Comparison of ENCODE assay signal across 3 cellular contexts in the genomic region with DNA sequence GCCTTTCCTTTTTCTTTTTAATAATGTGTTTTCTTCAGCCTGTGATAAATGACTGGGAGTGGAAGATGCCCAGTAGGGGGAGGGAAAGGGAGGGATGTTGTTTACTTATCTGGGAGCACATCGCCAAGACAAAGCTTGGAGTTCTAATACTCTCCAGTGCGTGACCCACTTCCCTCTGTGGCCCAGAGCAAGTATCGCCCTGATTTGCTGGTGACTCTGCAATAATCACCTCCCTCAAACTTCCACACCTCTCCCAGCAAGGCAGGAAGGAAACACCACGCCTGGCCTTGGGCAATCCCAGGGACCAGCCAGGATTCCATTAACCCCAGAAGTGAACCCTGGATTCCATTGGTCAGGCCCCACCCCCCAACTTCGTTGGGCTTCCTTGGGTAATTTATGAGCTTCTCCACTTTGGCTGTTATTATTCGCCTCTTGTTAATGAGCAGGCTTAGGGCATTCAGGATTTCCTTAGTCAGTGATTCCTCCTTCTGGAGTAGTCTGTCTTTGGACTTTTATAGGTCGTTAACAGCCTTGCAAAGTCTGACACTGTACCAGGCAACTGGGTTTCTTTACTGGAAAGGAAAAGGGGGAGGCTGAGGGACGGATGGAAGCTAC.
TF ChIP-seq lines count a peak whose summit lies in the region.

No MANE protein-coding gene starts in this region.

TF ChIP-seq in liver, 16 proteins besides CTCF, POLR2A, EP300 and RAD21:
- TF ChIP-seq JUND (IDR thresholded peaks at IDR 0.05) (no peak), NR2F2 (IDR thresholded peaks at IDR 0.05) (peak; percentile 36), YY1 (IDR thresholded peaks at IDR 0.05) (no peak), FOXA1 (IDR thresholded peaks at IDR 0.05) (no peak), HNF4A (conservative IDR thresholded peaks at IDR 0.05) (peak in 1 of 2 donors; percentile 52), GABPA (IDR thresholded peaks at IDR 0.05 in 1 of 2, conservative IDR thresholded peaks at IDR 0.05 in 1 of 2) (peak in 1 of 2 donors; percentile 45), RXRA (IDR thresholded peaks at IDR 0.05) (peak in 1 of 2 donors; percentile 78), EGR1 (IDR thresholded peaks at IDR 0.05; ENCODE audit: low read depth in 2 of 2) (peak in 1 of 2 donors; percentile 36), TAF1 (conservative IDR thresholded peaks at IDR 0.05) (no peak), FOXA2 (IDR thresholded peaks at IDR 0.05) (peak; percentile 56), SP1 (IDR thresholded peaks at IDR 0.05) (no peak), HNF4G (IDR thresholded peaks at IDR 0.05) (no peak)
- TF ChIP-seq, protein P1, sequence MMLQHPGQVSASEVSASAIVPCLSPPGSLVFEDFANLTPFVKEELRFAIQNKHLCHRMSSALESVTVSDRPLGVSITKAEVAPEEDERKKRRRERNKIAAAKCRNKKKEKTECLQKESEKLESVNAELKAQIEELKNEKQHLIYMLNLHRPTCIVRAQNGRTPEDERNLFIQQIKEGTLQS (IDR thresholded peaks at IDR 0.05): no peak
- TF ChIP-seq, protein P2, sequence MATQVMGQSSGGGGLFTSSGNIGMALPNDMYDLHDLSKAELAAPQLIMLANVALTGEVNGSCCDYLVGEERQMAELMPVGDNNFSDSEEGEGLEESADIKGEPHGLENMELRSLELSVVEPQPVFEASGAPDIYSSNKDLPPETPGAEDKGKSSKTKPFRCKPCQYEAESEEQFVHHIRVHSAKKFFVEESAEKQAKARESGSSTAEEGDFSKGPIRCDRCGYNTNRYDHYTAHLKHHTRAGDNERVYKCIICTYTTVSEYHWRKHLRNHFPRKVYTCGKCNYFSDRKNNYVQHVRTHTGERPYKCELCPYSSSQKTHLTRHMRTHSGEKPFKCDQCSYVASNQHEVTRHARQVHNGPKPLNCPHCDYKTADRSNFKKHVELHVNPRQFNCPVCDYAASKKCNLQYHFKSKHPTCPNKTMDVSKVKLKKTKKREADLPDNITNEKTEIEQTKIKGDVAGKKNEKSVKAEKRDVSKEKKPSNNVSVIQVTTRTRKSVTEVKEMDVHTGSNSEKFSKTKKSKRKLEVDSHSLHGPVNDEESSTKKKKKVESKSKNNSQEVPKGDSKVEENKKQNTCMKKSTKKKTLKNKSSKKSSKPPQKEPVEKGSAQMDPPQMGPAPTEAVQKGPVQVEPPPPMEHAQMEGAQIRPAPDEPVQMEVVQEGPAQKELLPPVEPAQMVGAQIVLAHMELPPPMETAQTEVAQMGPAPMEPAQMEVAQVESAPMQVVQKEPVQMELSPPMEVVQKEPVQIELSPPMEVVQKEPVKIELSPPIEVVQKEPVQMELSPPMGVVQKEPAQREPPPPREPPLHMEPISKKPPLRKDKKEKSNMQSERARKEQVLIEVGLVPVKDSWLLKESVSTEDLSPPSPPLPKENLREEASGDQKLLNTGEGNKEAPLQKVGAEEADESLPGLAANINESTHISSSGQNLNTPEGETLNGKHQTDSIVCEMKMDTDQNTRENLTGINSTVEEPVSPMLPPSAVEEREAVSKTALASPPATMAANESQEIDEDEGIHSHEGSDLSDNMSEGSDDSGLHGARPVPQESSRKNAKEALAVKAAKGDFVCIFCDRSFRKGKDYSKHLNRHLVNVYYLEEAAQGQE (IDR thresholded peaks at IDR 0.05): no peak
- TF ChIP-seq, protein P3, sequence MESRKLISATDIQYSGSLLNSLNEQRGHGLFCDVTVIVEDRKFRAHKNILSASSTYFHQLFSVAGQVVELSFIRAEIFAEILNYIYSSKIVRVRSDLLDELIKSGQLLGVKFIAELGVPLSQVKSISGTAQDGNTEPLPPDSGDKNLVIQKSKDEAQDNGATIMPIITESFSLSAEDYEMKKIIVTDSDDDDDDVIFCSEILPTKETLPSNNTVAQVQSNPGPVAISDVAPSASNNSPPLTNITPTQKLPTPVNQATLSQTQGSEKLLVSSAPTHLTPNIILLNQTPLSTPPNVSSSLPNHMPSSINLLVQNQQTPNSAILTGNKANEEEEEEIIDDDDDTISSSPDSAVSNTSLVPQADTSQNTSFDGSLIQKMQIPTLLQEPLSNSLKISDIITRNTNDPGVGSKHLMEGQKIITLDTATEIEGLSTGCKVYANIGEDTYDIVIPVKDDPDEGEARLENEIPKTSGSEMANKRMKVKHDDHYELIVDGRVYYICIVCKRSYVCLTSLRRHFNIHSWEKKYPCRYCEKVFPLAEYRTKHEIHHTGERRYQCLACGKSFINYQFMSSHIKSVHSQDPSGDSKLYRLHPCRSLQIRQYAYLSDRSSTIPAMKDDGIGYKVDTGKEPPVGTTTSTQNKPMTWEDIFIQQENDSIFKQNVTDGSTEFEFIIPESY (IDR thresholded peaks at IDR 0.05): no peak
- TF ChIP-seq, protein P4, sequence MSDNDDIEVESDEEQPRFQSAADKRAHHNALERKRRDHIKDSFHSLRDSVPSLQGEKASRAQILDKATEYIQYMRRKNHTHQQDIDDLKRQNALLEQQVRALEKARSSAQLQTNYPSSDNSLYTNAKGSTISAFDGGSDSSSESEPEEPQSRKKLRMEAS (IDR thresholded peaks at IDR 0.05): no peak

TF ChIP-seq in HepG2, 621 proteins besides CTCF, POLR2A, EP300 and RAD21:
- TF ChIP-seq SOX13 (IDR thresholded peaks at IDR 0.05) (no peak), SOX13 (CRISPR knock-in tag; conservative IDR thresholded peaks at IDR 0.05 in 1 of 2, IDR thresholded peaks at IDR 0.05 in 1 of 2) (no peak), KDM5A (IDR thresholded peaks at IDR 0.05; ENCODE audit: borderline replicate concordance, low read length) (no peak), ZNF430 (CRISPR knock-in tag; IDR thresholded peaks at IDR 0.05) (no peak), ZNF549 (CRISPR knock-in tag; IDR thresholded peaks at IDR 0.05) (no peak), ZNF235 (CRISPR knock-in tag; IDR thresholded peaks at IDR 0.05; ENCODE audit: borderline replicate concordance) (no peak), ZNF552 (CRISPR knock-in tag; IDR thresholded peaks at IDR 0.05; ENCODE audit: borderline replicate concordance) (no peak), PAX8 (CRISPR knock-in tag; IDR thresholded peaks at IDR 0.05; ENCODE audit: borderline replicate concordance) (no peak), ETV6 (CRISPR knock-in tag; conservative IDR thresholded peaks at IDR 0.05) (no peak), ZNF33A (CRISPR knock-in tag; IDR thresholded peaks at IDR 0.05; ENCODE audit: borderline replicate concordance) (no peak), ZNF17 (CRISPR knock-in tag; IDR thresholded peaks at IDR 0.05) (no peak), HNRNPLL (IDR thresholded peaks at IDR 0.05; ENCODE audit: low read depth, low read length, poor library complexity, severe bottlenecking) (no peak), POLR2G (IDR thresholded peaks at IDR 0.05; ENCODE audit: low read depth, low read length) (no peak), SP4 (CRISPR knock-in tag; IDR thresholded peaks at IDR 0.05) (no peak), ZNF556 (CRISPR knock-in tag; IDR thresholded peaks at IDR 0.05; ENCODE audit: borderline replicate concordance) (no peak), ZNF563 (CRISPR knock-in tag; IDR thresholded peaks at IDR 0.05) (no peak), SPEN (CRISPR knock-in tag; IDR thresholded peaks at IDR 0.05; ENCODE audit: low read depth) (no peak)
- TF ChIP-seq, protein P5, sequence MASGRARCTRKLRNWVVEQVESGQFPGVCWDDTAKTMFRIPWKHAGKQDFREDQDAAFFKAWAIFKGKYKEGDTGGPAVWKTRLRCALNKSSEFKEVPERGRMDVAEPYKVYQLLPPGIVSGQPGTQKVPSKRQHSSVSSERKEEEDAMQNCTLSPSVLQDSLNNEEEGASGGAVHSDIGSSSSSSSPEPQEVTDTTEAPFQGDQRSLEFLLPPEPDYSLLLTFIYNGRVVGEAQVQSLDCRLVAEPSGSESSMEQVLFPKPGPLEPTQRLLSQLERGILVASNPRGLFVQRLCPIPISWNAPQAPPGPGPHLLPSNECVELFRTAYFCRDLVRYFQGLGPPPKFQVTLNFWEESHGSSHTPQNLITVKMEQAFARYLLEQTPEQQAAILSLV (CRISPR knock-in tag; IDR thresholded peaks at IDR 0.05; ENCODE audit: borderline replicate concordance): no peak
- TF ChIP-seq, protein P6, sequence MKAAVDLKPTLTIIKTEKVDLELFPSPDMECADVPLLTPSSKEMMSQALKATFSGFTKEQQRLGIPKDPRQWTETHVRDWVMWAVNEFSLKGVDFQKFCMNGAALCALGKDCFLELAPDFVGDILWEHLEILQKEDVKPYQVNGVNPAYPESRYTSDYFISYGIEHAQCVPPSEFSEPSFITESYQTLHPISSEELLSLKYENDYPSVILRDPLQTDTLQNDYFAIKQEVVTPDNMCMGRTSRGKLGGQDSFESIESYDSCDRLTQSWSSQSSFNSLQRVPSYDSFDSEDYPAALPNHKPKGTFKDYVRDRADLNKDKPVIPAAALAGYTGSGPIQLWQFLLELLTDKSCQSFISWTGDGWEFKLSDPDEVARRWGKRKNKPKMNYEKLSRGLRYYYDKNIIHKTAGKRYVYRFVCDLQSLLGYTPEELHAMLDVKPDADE (CRISPR knock-in tag; IDR thresholded peaks at IDR 0.05): no peak
- TF ChIP-seq, protein P7, sequence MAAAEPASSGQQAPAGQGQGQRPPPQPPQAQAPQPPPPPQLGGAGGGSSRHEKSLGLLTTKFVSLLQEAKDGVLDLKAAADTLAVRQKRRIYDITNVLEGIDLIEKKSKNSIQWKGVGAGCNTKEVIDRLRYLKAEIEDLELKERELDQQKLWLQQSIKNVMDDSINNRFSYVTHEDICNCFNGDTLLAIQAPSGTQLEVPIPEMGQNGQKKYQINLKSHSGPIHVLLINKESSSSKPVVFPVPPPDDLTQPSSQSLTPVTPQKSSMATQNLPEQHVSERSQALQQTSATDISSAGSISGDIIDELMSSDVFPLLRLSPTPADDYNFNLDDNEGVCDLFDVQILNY (CRISPR knock-in tag; conservative IDR thresholded peaks at IDR 0.05): no peak

TF ChIP-seq in H1, 55 proteins besides CTCF, POLR2A, EP300 and RAD21:
- TF ChIP-seq TAF7 (optimal IDR thresholded peaks at IDR 0.05; ENCODE audit: borderline replicate concordance, low read depth, low read length) (no peak), FOSL1 (IDR thresholded peaks at IDR 0.05; ENCODE audit: insufficient read depth, low read depth, low read length) (no peak), NRF1 (IDR thresholded peaks at IDR 0.05; ENCODE audit: low read depth, low read length) (no peak)
- TF ChIP-seq, protein P8, sequence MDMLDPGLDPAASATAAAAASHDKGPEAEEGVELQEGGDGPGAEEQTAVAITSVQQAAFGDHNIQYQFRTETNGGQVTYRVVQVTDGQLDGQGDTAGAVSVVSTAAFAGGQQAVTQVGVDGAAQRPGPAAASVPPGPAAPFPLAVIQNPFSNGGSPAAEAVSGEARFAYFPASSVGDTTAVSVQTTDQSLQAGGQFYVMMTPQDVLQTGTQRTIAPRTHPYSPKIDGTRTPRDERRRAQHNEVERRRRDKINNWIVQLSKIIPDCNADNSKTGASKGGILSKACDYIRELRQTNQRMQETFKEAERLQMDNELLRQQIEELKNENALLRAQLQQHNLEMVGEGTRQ (IDR thresholded peaks at IDR 0.05; ENCODE audit: low read length): no peak
- TF ChIP-seq, protein P1 (IDR thresholded peaks at IDR 0.05; ENCODE audit: insufficient read depth, low read depth, low read length): no peak
